ENCODE assay signal across 15 cellular contexts in genomic region chr6:164693934-164694333, GRCh38.
DNase-seq lines count a peak whose midpoint lies in the region; ATAC-seq and TF ChIP-seq lines count a peak whose summit lies in the region.
"Had no signal": no experiment of that assay in that cellular context is flagged by ENCODE, and none has a peak within 500 bp of the region (broad histone marks: within the 10 kb centered on the region; RNA-seq: fewer than 3 reads in every experiment).

No MANE protein-coding gene starts in this region.

- H3K4me3 ChIP-seq in heart right ventricle (no peak overlapping the region), right atrium auricular region (no peak overlapping the region)
- H3K4me3 ChIP-seq: right lobe of liver, thoracic aorta had no signal

- H3K9me3 ChIP-seq in heart right ventricle = peaks cover 0 to 5% (median 0%) of the 10 kb centered on the region in 11 donors
- H3K9me3 ChIP-seq in right atrium auricular region = no peaks in the 10 kb centered on the region
- H3K9me3 ChIP-seq: Caco-2, right lobe of liver, thoracic aorta had no signal

- H3K27me3 Mint-ChIP-seq in activated T-cell treated with anti-CD3 and anti-CD28 coated beads, Interleukin-2, amount 50 U/mL, for 4 hours (ENCODE audit: low read depth) = no peaks in the 10 kb centered on the region
- H3K27me3 Mint-ChIP-seq: T-helper 17 cell had no signal

- H3K4me1 ChIP-seq in heart right ventricle (peaks cover 0 to 15% (median 4%) of the 10 kb centered on the region in 9 donors), right atrium auricular region (no peaks in the 10 kb centered on the region)
- H3K4me1 ChIP-seq: Caco-2, right lobe of liver had no signal

- intact Hi-C loops in heart right ventricle (cut with DNase I) = no loop called here

- H3K27me3 ChIP-seq in heart right ventricle (no peaks in the 10 kb centered on the region), right atrium auricular region (no peaks in the 10 kb centered on the region)
- H3K27me3 ChIP-seq: right lobe of liver had no signal

- WGBS in heart right ventricle, 2 donors = 37 to 44% methylated on average over 4 of the region's 4 CpGs

- ATAC-seq in heart right ventricle (peak in 6 of 8 donors; percentile 33 to 72 (median 62)), HG03025 (IDR thresholded peaks at IDR 0.05; ENCODE audit: low FRiP score, unreplicated experiment) (no peak), HG02981 (IDR thresholded peaks at IDR 0.05; ENCODE audit: unreplicated experiment) (no peak)
- ATAC-seq in activated T-cell treated with anti-CD3 and anti-CD28 coated beads, Interleukin-2, amount 50 U/mL, for 4 hours = no peak
- ATAC-seq: right lobe of liver, T-helper 17 cell had no signal

- H3K4me3 Mint-ChIP-seq in activated T-cell treated with anti-CD3 and anti-CD28 coated beads, Interleukin-2, amount 50 U/mL, for 4 hours = no peak overlapping the region
- H3K4me3 Mint-ChIP-seq: T-helper 17 cell had no signal

- H3K36me3 ChIP-seq in heart right ventricle (no peaks in the 10 kb centered on the region), right atrium auricular region (no peaks in the 10 kb centered on the region)
- H3K36me3 ChIP-seq: right lobe of liver, thoracic aorta had no signal

- TF ChIP-seq CTCF in heart right ventricle (IDR thresholded peaks at IDR 0.05) = no peak
- no peak for TF ChIP-seq CTCF in right atrium auricular region (IDR thresholded peaks at IDR 0.05)

- DNase-seq in heart right ventricle (peak in 1 of 2 donors; percentile 5), right atrium auricular region (ENCODE audit: low spot score) (no peak), caudate nucleus (lab: John Stamatoyannopoulos, UW) (peak in 44 of 61 donors; percentile 3 to 81 (median 39)), iPS-NIHi7 (ENCODE audit: extremely low spot score) (peak; percentile 17), H4 (ENCODE audit: low spot score) (no peak)
- no peak for DNase-seq in activated T-cell treated with anti-CD3 and anti-CD28 coated beads, Interleukin-2, amount 50 U/mL, for 4 hours
- DNase-seq: activated CD8-positive, alpha-beta memory T cell treated with anti-CD3 and anti-CD28 coated beads, Interleukin-2, amount 50 U/mL, for 4 hours; activated naive CD4-positive, alpha-beta T cell treated with anti-CD3 and anti-CD28 coated beads, Interleukin-2, amount 50 U/mL, for 16 hours; Caco-2; GF-D8; right lobe of liver; T-helper 17 cell had no signal

- H3K4me1 Mint-ChIP-seq in activated T-cell treated with anti-CD3 and anti-CD28 coated beads, Interleukin-2, amount 50 U/mL, for 4 hours (ENCODE audit: low read depth) = no peaks in the 10 kb centered on the region
- H3K4me1 Mint-ChIP-seq: T-helper 17 cell had no signal

- H3K36me3 Mint-ChIP-seq in activated T-cell treated with anti-CD3 and anti-CD28 coated beads, Interleukin-2, amount 50 U/mL, for 4 hours (ENCODE audit: insufficient read depth) = no peaks in the 10 kb centered on the region

- peaks cover 5% of the 10 kb centered on the region for H3K9me3 Mint-ChIP-seq in activated T-cell treated with anti-CD3 and anti-CD28 coated beads, Interleukin-2, amount 50 U/mL, for 4 hours

- H3K27ac ChIP-seq in heart right ventricle (no peak overlapping the region), right atrium auricular region (no peak overlapping the region), caudate nucleus (ENCODE audit: low read depth, low read length) (peak overlapping the region; percentile 49)
- H3K27ac ChIP-seq: right lobe of liver, thoracic aorta had no signal

Comparison
In these comparisons a context has a peak if more than half of its experiments do, and no peak if none do; other contexts are left out.
1. ATAC-seq: peak in heart right ventricle (6 of 8); none in HG03025 (single experiment), HG02981 (single experiment) and activated T-cell treated with anti-CD3 and anti-CD28 coated beads, Interleukin-2, amount 50 U/mL, for 4 hours (0 of 2).
2. DNase-seq: peak in caudate nucleus (44 of 61) and iPS-NIHi7 (single experiment); none in right atrium auricular region (single experiment), H4 (single experiment) and activated T-cell treated with anti-CD3 and anti-CD28 coated beads, Interleukin-2, amount 50 U/mL, for 4 hours (single experiment).